In the genomic region with DNA sequence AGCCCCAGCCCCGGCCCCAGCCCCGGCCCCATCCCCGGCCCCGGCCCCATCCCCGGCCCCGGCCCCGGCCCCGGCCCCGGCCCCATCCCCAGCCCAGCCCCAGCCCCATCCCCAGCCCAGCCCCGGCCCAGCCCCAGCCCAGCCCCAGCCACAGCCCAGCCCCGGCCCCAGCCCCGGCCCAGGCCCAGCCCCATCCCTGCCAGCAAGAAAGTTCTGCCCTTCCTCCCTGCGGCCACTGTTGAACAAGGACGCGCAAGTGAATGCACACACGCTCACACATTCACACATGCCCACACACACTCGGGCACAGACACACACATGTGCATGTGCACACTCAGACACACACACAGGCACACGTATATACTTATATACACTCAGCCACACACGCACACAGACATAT, we compare ENCODE assay signal across 16 cellular contexts.
DNase-seq lines count a peak whose midpoint lies in the region; FAIRE-seq and TF ChIP-seq lines count a peak whose summit lies in the region.
"Had no signal": no experiment of that assay in that cellular context is flagged by ENCODE, and none has a peak within 500 bp of the region (broad histone marks: within the 10 kb centered on the region; RNA-seq: fewer than 3 reads in every experiment).

No MANE protein-coding gene starts in this region.

- intact Hi-C loops in kidney (cut with DNase I): no loop called here

- no peaks in the 10 kb centered on the region for H3K9me3 ChIP-seq in HUES64 (ENCODE audit: insufficient read depth, low read depth, low read length)
- H3K9me3 ChIP-seq in kidney (ENCODE audit: control insufficient read depth in 1 of 2, low read length in 2 of 2): no peaks in the 10 kb centered on the region
- H3K9me3 ChIP-seq in osteoblast (ENCODE audit: low read depth, low read length): no peaks in the 10 kb centered on the region

- DNase-seq in H7 (peak; percentile 67), kidney (peak; percentile 24), osteoblast (ENCODE audit: insufficient read length, low spot score, missing footprints) (peak; percentile 68), NCI-H2171 (lab: John Stamatoyannopoulos, UW) (no peak), RWPE1 (ENCODE audit: low spot score) (no peak), globus pallidus (ENCODE audit: low spot score) (no peak)
- DNase-seq: C1 segment of cervical spinal cord; CD4-positive, alpha-beta T cell; DMS79; GM23248; HCEC 1CT; HFFc6 had no signal

- CTCF ChIA-PET in RWPE1 (lab: Yijun Ruan, JAX): no interaction called here

- H4K20me1 ChIP-seq in osteoblast (ENCODE audit: insufficient read depth, low read length): no peaks in the 10 kb centered on the region

- H3K79me2 ChIP-seq in osteoblast (ENCODE audit: insufficient read depth, low read length): no peaks in the 10 kb centered on the region

- no peak overlapping the region for H3K9ac ChIP-seq in HUES64 (ENCODE audit: low read depth, low read length)
- H3K9ac ChIP-seq in kidney (ENCODE audit: low read length in 2 of 2): no peak overlapping the region
- H3K9ac ChIP-seq: GM23248 had no signal

- no peak for TF ChIP-seq CTCF in kidney (IDR thresholded peaks at IDR 0.05; ENCODE audit: borderline replicate concordance, extremely low read depth, insufficient read depth)
- TF ChIP-seq CTCF in osteoblast (IDR thresholded peaks at IDR 0.05; ENCODE audit: extremely low read depth, low read depth, low read length): no peak
- no peak for TF ChIP-seq CTCF in RWPE1 (conservative IDR thresholded peaks at IDR 0.05; ENCODE audit: low read depth)

- 86% methylated on average over 10 of the region's 19 CpGs for WGBS in HUES64

- no peak overlapping the region for H3K27ac ChIP-seq in HUES64 (ENCODE audit: low read depth, low read length)
- H3K27ac ChIP-seq in kidney (ENCODE audit: low read depth in 2 of 2, low read length in 2 of 2): no peak overlapping the region
- no peak overlapping the region for H3K27ac ChIP-seq in osteoblast (ENCODE audit: low read depth, low read length)
- no peak overlapping the region for H3K27ac ChIP-seq in RWPE1
- H3K27ac ChIP-seq: GM23248 had no signal

- H3K4me3 ChIP-seq in H7 (ENCODE audit: insufficient read depth, low read depth, low read length) (no peak overlapping the region; the same call in 1 of the 2 replicates), HUES64 (ENCODE audit: low read length) (peak overlapping the region; percentile 18; the same call in 1 of the 2 replicates), kidney (ENCODE audit: low read length in 2 of 2) (no peak overlapping the region), osteoblast (ENCODE audit: insufficient read depth, low read length) (no peak overlapping the region)
- H3K4me3 ChIP-seq: GM12878, GM23248, K562 had no signal

- no peak overlapping the region for H2AFZ ChIP-seq in osteoblast (ENCODE audit: low read length)
- H2AFZ ChIP-seq: GM23248 had no signal

- no peak for FAIRE-seq in kidney (lab: Jason Lieb, UNC)
- FAIRE-seq: A204.1, GM12878, K562 had no signal

- H3K4me2 ChIP-seq in osteoblast (ENCODE audit: insufficient read depth, low read length): no peak overlapping the region

- H3K4me1 ChIP-seq in HUES64 (ENCODE audit: insufficient read depth, low read length) (no peaks in the 10 kb centered on the region), kidney (ENCODE audit: control insufficient read depth in 1 of 2, insufficient read depth in 1 of 2, low read depth in 1 of 2, low read length in 2 of 2) (no peaks in the 10 kb centered on the region), osteoblast (ENCODE audit: insufficient read depth, low read length) (no peaks in the 10 kb centered on the region)

- POLR2A ChIA-PET in RWPE1 (lab: Yijun Ruan, JAX; ENCODE audit: low non-redundant PET): no interaction called here

- H3K27me3 ChIP-seq in H7 (ENCODE audit: control insufficient read depth, insufficient read depth, low read length) (no peaks in the 10 kb centered on the region), HUES64 (ENCODE audit: insufficient read depth, low read length) (no peaks in the 10 kb centered on the region), osteoblast (ENCODE audit: insufficient read depth, low read length) (no peaks in the 10 kb centered on the region)

- no peaks in the 10 kb centered on the region for H3K36me3 ChIP-seq in H7 (replicated peaks; ENCODE audit: control insufficient read depth, insufficient read depth, low read length)
- H3K36me3 ChIP-seq in HUES64 (ENCODE audit: insufficient read depth, low read length): no peaks in the 10 kb centered on the region
- no peaks in the 10 kb centered on the region for H3K36me3 ChIP-seq in kidney (ENCODE audit: control insufficient read depth in 1 of 2, insufficient read depth in 2 of 2, low read length in 2 of 2)
- H3K36me3 ChIP-seq in osteoblast (ENCODE audit: insufficient read depth, low read length): no peaks in the 10 kb centered on the region

Comparison
In these comparisons a context has a peak if more than half of its experiments do, and no peak if none do; other contexts are left out.
1. DNase-seq: peak in H7 (single experiment), kidney (single experiment) and osteoblast (single experiment); none in NCI-H2171 (single experiment), RWPE1 (single experiment) and globus pallidus (single experiment).